In the genomic region with DNA sequence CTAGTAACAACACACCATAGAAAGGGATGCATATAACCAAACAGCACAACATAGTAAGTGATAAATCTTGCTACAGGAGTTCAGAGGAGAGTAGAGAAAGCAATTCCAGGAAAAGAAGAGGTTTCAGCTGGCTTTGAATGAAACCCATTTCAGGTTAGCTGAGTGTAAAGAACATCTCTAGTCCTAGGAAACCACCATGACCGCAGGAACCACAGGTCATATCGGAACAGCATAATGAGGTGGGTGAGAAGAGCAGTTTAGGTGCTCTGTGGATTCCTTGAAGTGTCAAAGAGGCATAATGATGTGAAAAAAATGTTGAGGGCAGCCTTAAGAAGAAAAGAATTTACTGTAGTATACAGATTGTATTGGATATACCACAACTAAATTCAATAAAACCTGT, we compare ENCODE assay signal across 19 cellular contexts.
DNase-seq lines count a peak whose midpoint lies in the region; ATAC-seq and TF ChIP-seq lines count a peak whose summit lies in the region.
"Had no signal": no experiment of that assay in that cellular context is flagged by ENCODE, and none has a peak within 500 bp of the region (broad histone marks: within the 10 kb centered on the region; RNA-seq: fewer than 3 reads in every experiment).

No MANE protein-coding gene starts in this region.

- no peak overlapping the region for H3K27ac Mint-ChIP-seq in activated CD8-positive, alpha-beta memory T cell treated with anti-CD3 and anti-CD28 coated beads, Interleukin-2, amount 10 ng/mL, durations not matched to agents 7 days and 5 days
- no peak overlapping the region for H3K27ac Mint-ChIP-seq in activated CD4-positive, alpha-beta memory T cell treated with anti-CD3 and anti-CD28 coated beads for 36 hours

- no peak overlapping the region for H3K4me3 Mint-ChIP-seq in activated CD8-positive, alpha-beta memory T cell treated with anti-CD3 and anti-CD28 coated beads, Interleukin-2, amount 10 ng/mL, durations not matched to agents 7 days and 5 days
- H3K4me3 Mint-ChIP-seq in activated CD4-positive, alpha-beta memory T cell treated with anti-CD3 and anti-CD28 coated beads for 36 hours: no peak overlapping the region

- no peaks in the 10 kb centered on the region for H3K36me3 Mint-ChIP-seq in activated CD8-positive, alpha-beta memory T cell treated with anti-CD3 and anti-CD28 coated beads, Interleukin-2, amount 10 ng/mL, durations not matched to agents 7 days and 5 days
- no peaks in the 10 kb centered on the region for H3K36me3 Mint-ChIP-seq in activated CD4-positive, alpha-beta memory T cell treated with anti-CD3 and anti-CD28 coated beads for 36 hours

- peaks cover 8% of the 10 kb centered on the region; the same call in 1 of the 2 replicates for H3K4me1 ChIP-seq in DND-41 (ENCODE audit: insufficient read depth, low read length)

- H2AFZ ChIP-seq in DND-41 (ENCODE audit: low read depth, low read length): no peak overlapping the region

- no peak for ATAC-seq in activated CD8-positive, alpha-beta memory T cell treated with anti-CD3 and anti-CD28 coated beads, Interleukin-2, amount 10 ng/mL, durations not matched to agents 7 days and 5 days
- ATAC-seq in DND-41 (ENCODE audit: insufficient read depth, low read depth): peak; percentile 99
- ATAC-seq: HepG2, K562, PC-3 had no signal

- no peaks in the 10 kb centered on the region for H3K27me3 Mint-ChIP-seq in activated CD8-positive, alpha-beta memory T cell treated with anti-CD3 and anti-CD28 coated beads, Interleukin-2, amount 10 ng/mL, durations not matched to agents 7 days and 5 days
- H3K27me3 Mint-ChIP-seq in activated CD4-positive, alpha-beta memory T cell treated with anti-CD3 and anti-CD28 coated beads for 36 hours: no peaks in the 10 kb centered on the region

- CTCF ChIA-PET in activated CD8-positive, alpha-beta memory T cell treated with anti-CD3 and anti-CD28 coated beads, Interleukin-2, amount 10 ng/mL, durations not matched to agents 7 days and 5 days (lab: Charles Lee): no interaction called here
- CTCF ChIA-PET in activated CD4-positive, alpha-beta memory T cell treated with anti-CD3 and anti-CD28 coated beads for 36 hours (lab: Charles Lee): no interaction called here

- DNase-seq in activated CD8-positive, alpha-beta memory T cell treated with anti-CD3 and anti-CD28 coated beads, Interleukin-2, amount 10 ng/mL, durations not matched to agents 7 days and 5 days: peak; percentile 61
- no peak for DNase-seq in activated CD8-positive, alpha-beta memory T cell treated with anti-CD3 and anti-CD28 coated beads, Interleukin-2, amount 50 U/mL, for 4 hours
- DNase-seq in DND-41: peak; percentile 79
- DNase-seq in activated CD4-positive, alpha-beta memory T cell treated with anti-CD3 and anti-CD28 coated beads for 36 hours: peak; percentile 15
- peak; percentile 27 for DNase-seq in stimulated activated CD8-positive, alpha-beta memory T cell treated with anti-CD3 and anti-CD28 coated beads, Interleukin-4, amount 100 ng/mL, for 48 hours
- DNase-seq in posterior vena cava (ENCODE audit: low spot score): no peak
- no peak for DNase-seq in HK-2 (ENCODE audit: unreplicated experiment)
- DNase-seq: DMS153, MG63, NCI-H1105 treated with DMSO at 0.1 percent for 48 hours, NCI-H146, NCI-H1930, NCI-H2107, NCI-H446, NCI-H524 treated with DMSO at 0.1 percent for 48 hours, NCI-H774, PC-3 had no signal

- POLR2A ChIA-PET in activated CD4-positive, alpha-beta memory T cell treated with anti-CD3 and anti-CD28 coated beads for 36 hours (lab: Charles Lee): no interaction called here

- peaks cover 6% of the 10 kb centered on the region for H3K4me1 Mint-ChIP-seq in activated CD8-positive, alpha-beta memory T cell treated with anti-CD3 and anti-CD28 coated beads, Interleukin-2, amount 10 ng/mL, durations not matched to agents 7 days and 5 days
- no peaks in the 10 kb centered on the region for H3K4me1 Mint-ChIP-seq in activated CD4-positive, alpha-beta memory T cell treated with anti-CD3 and anti-CD28 coated beads for 36 hours (ENCODE audit: low read depth)

- H4K20me1 ChIP-seq in DND-41 (ENCODE audit: insufficient read depth, low read length): no peaks in the 10 kb centered on the region

- H3K79me2 ChIP-seq in DND-41 (ENCODE audit: insufficient read depth, low read length): no peaks in the 10 kb centered on the region

- H3K36me3 ChIP-seq in DND-41 (ENCODE audit: insufficient read depth, low read length): no peaks in the 10 kb centered on the region
- H3K36me3 ChIP-seq: MG63 had no signal

- no peak overlapping the region for H3K4me3 ChIP-seq in DND-41 (ENCODE audit: low read depth in 1 of 2, low read length in 2 of 2)
- H3K4me3 ChIP-seq: K562, MG63 had no signal

- intact Hi-C loops in activated CD4-positive, alpha-beta memory T cell treated with anti-CD3 and anti-CD28 coated beads for 36 hours (cut with micrococcal nuclease): no loop called here
- intact Hi-C loops in posterior vena cava (cut with DNase I): loop anchor here in 1 of 2 donors (10.0 kb wide), 1 partner anchor 1398 kb away; no protein-coding TSS in a partner anchor

- peaks cover 5% of the 10 kb centered on the region for H3K9me3 Mint-ChIP-seq in activated CD8-positive, alpha-beta memory T cell treated with anti-CD3 and anti-CD28 coated beads, Interleukin-2, amount 10 ng/mL, durations not matched to agents 7 days and 5 days (ENCODE audit: low read depth)
- peaks cover 12% of the 10 kb centered on the region for H3K9me3 Mint-ChIP-seq in activated CD4-positive, alpha-beta memory T cell treated with anti-CD3 and anti-CD28 coated beads for 36 hours

- H3K9me3 ChIP-seq in DND-41 (ENCODE audit: insufficient read depth, low read length, severe bottlenecking): no peaks in the 10 kb centered on the region
- H3K9me3 ChIP-seq: MG63 had no signal

- H3K4me2 ChIP-seq in DND-41 (ENCODE audit: insufficient read depth, low read length): no peak overlapping the region

- TF ChIP-seq CTCF in DND-41 (IDR thresholded peaks at IDR 0.05; ENCODE audit: borderline replicate concordance, extremely low read depth, low read length, poor library complexity, severe bottlenecking): no peak

- H3K27ac ChIP-seq in DND-41 (ENCODE audit: low read length): no peak overlapping the region

- no peak overlapping the region for H3K9ac ChIP-seq in DND-41 (ENCODE audit: low read depth, low read length)

- peaks cover 14% of the 10 kb centered on the region for H3K27me3 ChIP-seq in DND-41 (ENCODE audit: insufficient read depth, low read length, poor library complexity)
- H3K27me3 ChIP-seq: MG63 had no signal

Comparison
In these comparisons a context has a peak if more than half of its experiments do, and no peak if none do; other contexts are left out.
1. DNase-seq: peak in activated CD8-positive, alpha-beta memory T cell treated with anti-CD3 and anti-CD28 coated beads, Interleukin-2, amount 10 ng/mL, durations not matched to agents 7 days and 5 days (single experiment), DND-41 (single experiment), activated CD4-positive, alpha-beta memory T cell treated with anti-CD3 and anti-CD28 coated beads for 36 hours (single experiment) and stimulated activated CD8-positive, alpha-beta memory T cell treated with anti-CD3 and anti-CD28 coated beads, Interleukin-4, amount 100 ng/mL, for 48 hours (single experiment); none in activated CD8-positive, alpha-beta memory T cell treated with anti-CD3 and anti-CD28 coated beads, Interleukin-2, amount 50 U/mL, for 4 hours (single experiment), posterior vena cava (single experiment) and HK-2 (single experiment).